21 cellular contexts compared by ENCODE assay signal in genomic region chr18:77201508-77201907, GRCh38. TPM values are rescaled to one million over a fixed set of nuclear protein-coding genes. Genes with fewer than 3 reads are reported as not detected.
DNase-seq lines count a peak whose midpoint lies in the region; ATAC-seq and TF ChIP-seq lines count a peak whose summit lies in the region.
"Had no signal": no experiment of that assay in that cellular context is flagged by ENCODE, and none has a peak within 500 bp of the region (broad histone marks: within the 10 kb centered on the region; RNA-seq: fewer than 3 reads in every experiment).

No MANE protein-coding gene starts in this region.

- H3K4me1 Mint-ChIP-seq in effector memory CD8-positive, alpha-beta T cell (ENCODE audit: low read depth in 2 of 2): peaks cover 0 to 4% of the 10 kb centered on the region in 2 donors

- H3K27me3 ChIP-seq in foreskin keratinocyte: no peaks in the 10 kb centered on the region

- TF ChIP-seq CTCF in foreskin keratinocyte (conservative IDR thresholded peaks at IDR 0.05): no peak

- peaks cover 7% of the 10 kb centered on the region for H3K4me1 ChIP-seq in foreskin keratinocyte
- H3K4me1 ChIP-seq: HAP-1 had no signal

- H3K9me3 Mint-ChIP-seq in effector memory CD8-positive, alpha-beta T cell: no peaks in the 10 kb centered on the region

- H3K36me3 Mint-ChIP-seq in effector memory CD8-positive, alpha-beta T cell (ENCODE audit: insufficient read depth): no peaks in the 10 kb centered on the region
- H3K36me3 Mint-ChIP-seq: CD14-positive monocyte had no signal

- no peak overlapping the region for H3K4me3 Mint-ChIP-seq in effector memory CD8-positive, alpha-beta T cell
- H3K4me3 Mint-ChIP-seq: CD14-positive monocyte had no signal

- DNase-seq in ELR (ENCODE audit: low read depth) (peak; percentile 72), HPDE6-E6E7 (ENCODE audit: extremely low spot score) (peak; percentile 84), RPMI7951 (ENCODE audit: low read depth) (peak; percentile 47), foreskin keratinocyte (peak in 1 of 2 donors; percentile 50)
- no peak for DNase-seq in effector memory CD8-positive, alpha-beta T cell
- DNase-seq: ACHN, AML-193, COR-L47, NCI-H1048, NCI-H1436 treated with DMSO at 0.1 percent for 48 hours, NCI-H2029 treated with DMSO at 0.1 percent for 48 hours, NCI-H2171 treated with DMSO at 0.1 percent for 48 hours, NCI-H510A, NCI-H774, SIG-M5 had no signal

- H3K27ac Mint-ChIP-seq in effector memory CD8-positive, alpha-beta T cell: no peak overlapping the region
- H3K27ac Mint-ChIP-seq: CD14-positive monocyte had no signal

- ATAC-seq in foreskin keratinocyte (peak; percentile 89), GM19467 (IDR thresholded peaks at IDR 0.05; ENCODE audit: unreplicated experiment) (no peak), HG02763 (IDR thresholded peaks at IDR 0.05; ENCODE audit: unreplicated experiment) (no peak)
- ATAC-seq in effector memory CD8-positive, alpha-beta T cell (replicated peaks): no peak

- peaks cover 18 to 34% of the 10 kb centered on the region in 2 donors for H3K27me3 Mint-ChIP-seq in effector memory CD8-positive, alpha-beta T cell

- no peak overlapping the region for H3K27ac ChIP-seq in foreskin keratinocyte
- H3K27ac ChIP-seq: KMS-11 had no signal

RNA-seq across cellular contexts. Expression of gene GALR1, which starts 48.1 kb away (rescaled TPM):
- total RNA-seq in RPMI7951 (2014; rRNA removed; shearing (Covaris generic)): not detected in 2 replicates
- not detected in 2 replicates for total RNA-seq in foreskin keratinocyte
- not detected in 2 replicates for polyA plus RNA-seq in foreskin keratinocyte
- total RNA-seq: MCF 10A had no signal
- polyA plus RNA-seq: CD14-positive monocyte had no signal

Comparison
In these comparisons a context has a peak if more than half of its experiments do, and no peak if none do; other contexts are left out.
1. DNase-seq: peak in ELR (single experiment), HPDE6-E6E7 (single experiment) and RPMI7951 (single experiment); none in effector memory CD8-positive, alpha-beta T cell (0 of 3).